In genomic region chr17:47220531-47220999, GRCh38 we compare ENCODE assay signal across 13 cellular contexts. TPM values are rescaled to one million over a fixed set of nuclear protein-coding genes. Genes with fewer than 3 reads are reported as not detected.
DNase-seq lines count a peak whose midpoint lies in the region; ATAC-seq, FAIRE-seq and TF ChIP-seq lines count a peak whose summit lies in the region.
"Had no signal": no experiment of that assay in that cellular context is flagged by ENCODE, and none has a peak within 500 bp of the region (broad histone marks: within the 10 kb centered on the region; RNA-seq: fewer than 3 reads in every experiment).

No MANE protein-coding gene starts in this region.

- no peak overlapping the region for H3K4me3 Mint-ChIP-seq in activated naive CD4-positive, alpha-beta T cell treated with anti-CD3 and anti-CD28 coated beads, Interleukin-2, amount 10 ng/mL, durations not matched to agents 7 days and 5 days

- H3K4me1 Mint-ChIP-seq in activated naive CD4-positive, alpha-beta T cell treated with anti-CD3 and anti-CD28 coated beads, Interleukin-2, amount 10 ng/mL, durations not matched to agents 7 days and 5 days = peaks cover 50% of the 10 kb centered on the region

- H3K36me3 Mint-ChIP-seq in activated naive CD4-positive, alpha-beta T cell treated with anti-CD3 and anti-CD28 coated beads, Interleukin-2, amount 10 ng/mL, durations not matched to agents 7 days and 5 days = no peaks in the 10 kb centered on the region

- peaks cover 52% of the 10 kb centered on the region for H3K36me3 ChIP-seq in K562 (ENCODE audit: control insufficient read depth, insufficient read depth, low read length)
- no peaks in the 10 kb centered on the region for H3K36me3 ChIP-seq in neuronal stem cell (replicated peaks in 1 of 2; ENCODE audit: control insufficient read depth in 2 of 2, insufficient read depth in 2 of 2, low read length in 2 of 2)
- H3K36me3 ChIP-seq: BE2C had no signal

- H2BK12ac ChIP-seq in neuronal stem cell (ENCODE audit: low read length) = no peak overlapping the region

- peaks cover 33% of the 10 kb centered on the region for H3K27me3 Mint-ChIP-seq in activated naive CD4-positive, alpha-beta T cell treated with anti-CD3 and anti-CD28 coated beads, Interleukin-2, amount 10 ng/mL, durations not matched to agents 7 days and 5 days

- intact Hi-C loops in K562 (cut with micrococcal nuclease) = no loop called here

- H3K9me1 ChIP-seq in K562 (ENCODE audit: control insufficient read depth, insufficient read depth, low read length) = no peaks in the 10 kb centered on the region

- no peak for FAIRE-seq in K562 (lab: Jason Lieb, UNC)

- no peak for TF ChIP-seq EP300 in K562 (IDR thresholded peaks at IDR 0.05; ENCODE audit: low read length)

- no peak for ATAC-seq in K562

- H4K8ac ChIP-seq in neuronal stem cell (ENCODE audit: low read depth, low read length) = no peak overlapping the region

- no peak overlapping the region for H2BK15ac ChIP-seq in neuronal stem cell (ENCODE audit: low read length)

- H2BK5ac ChIP-seq in neuronal stem cell (ENCODE audit: low read length) = no peak overlapping the region

- WGBS in K562 (ENCODE audit: insufficient coverage, low coverage, missing lambda C conversion rate) = 75% methylated on average over 7 of the region's 7 CpGs
- no CpG with 5 or more reads among the region's 7 CpGs for WGBS in neuronal stem cell (ENCODE audit: extremely low coverage in 2 of 2, insufficient read length in 2 of 2, insufficient replicate concordance in 1 of 2), 2 donors

- H3K79me1 ChIP-seq in neuronal stem cell (ENCODE audit: low read depth, low read length) = no peaks in the 10 kb centered on the region

- H3K27ac Mint-ChIP-seq in activated naive CD4-positive, alpha-beta T cell treated with anti-CD3 and anti-CD28 coated beads, Interleukin-2, amount 10 ng/mL, durations not matched to agents 7 days and 5 days = peak overlapping the region; percentile 5

- no peak overlapping the region for H4K91ac ChIP-seq in neuronal stem cell (ENCODE audit: low read depth, low read length, poor library complexity)

- no peak overlapping the region for H3K14ac ChIP-seq in neuronal stem cell (ENCODE audit: low read length)

- in situ Hi-C loops in K562 (cut with MboI) = loop anchor here (10.0 kb wide), 1 partner anchor 394 kb away; no protein-coding TSS in a partner anchor

- H3K4me1 ChIP-seq in K562 (replicated peaks in 1 of 2; ENCODE audit: control insufficient read depth in 2 of 2, insufficient read depth in 2 of 2, low read length in 2 of 2) (peaks cover 31 to 40% of the 10 kb centered on the region in 2 experiments; a peak in 4 of 5 replicates), neuronal stem cell (ENCODE audit: control insufficient read depth in 2 of 2, insufficient read depth in 1 of 2, low read depth in 1 of 2, low read length in 2 of 2) (peaks cover 3 to 12% of the 10 kb centered on the region in 2 donors)

- peak overlapping the region; percentile 83; the same call in 1 of the 2 replicates for H3K4me2 ChIP-seq in K562 (ENCODE audit: insufficient read depth, low read length)
- no peak overlapping the region for H3K4me2 ChIP-seq in neuronal stem cell (ENCODE audit: insufficient read depth, low read length, poor library complexity, severe bottlenecking)

- H2AFZ ChIP-seq in K562 (ENCODE audit: low read depth, low read length) (no peak overlapping the region), neuronal stem cell (ENCODE audit: low read length) (peak overlapping the region; percentile 3)
- H2AFZ ChIP-seq: GM23248 had no signal

- TF ChIP-seq POLR2A in K562 (conservative IDR thresholded peaks at IDR 0.05) = no peak

- H3K23ac ChIP-seq in neuronal stem cell (ENCODE audit: low read depth, low read length, poor library complexity) = no peak overlapping the region

- TF ChIP-seq RAD21 in K562 (CRISPR knock-in tag; conservative IDR thresholded peaks at IDR 0.05 in 1 of 2, IDR thresholded peaks at IDR 0.05 in 1 of 2) = no peak

- peak; percentile 35 for DNase-seq in activated naive CD4-positive, alpha-beta T cell treated with anti-CD3 and anti-CD28 coated beads, Interleukin-2, amount 10 ng/mL, durations not matched to agents 7 days and 5 days
- DNase-seq in activated naive CD4-positive, alpha-beta T cell (lab: John Stamatoyannopoulos, UW) = no peak
- DNase-seq in Kasumi-1 (lab: John Stamatoyannopoulos, UW) (peak; percentile 24 to 39), K562 (ENCODE audit: extremely low read depth in 1 of 4, low spot score in 3 of 4) (no peak), neuronal stem cell (ENCODE audit: low spot score) (no peak), NCI-H1105 (lab: John Stamatoyannopoulos, UW) (no peak), foreskin fibroblast (no peak)
- no peak for DNase-seq in activated CD4-positive, CD25-positive, alpha-beta regulatory T cell treated with anti-CD3 and anti-CD28 coated beads, Interleukin-2, amount 50 U/mL, for 72 hours
- DNase-seq: activated CD4-positive, alpha-beta T cell treated with anti-CD3 and anti-CD28 coated beads, Interleukin-2, amount 50 U/mL, for 1 hour; BE2C; GM23248; NCI-H526 treated with DMSO at 0.1 percent for 48 hours had no signal

- no peak for TF ChIP-seq CTCF in K562 (IDR thresholded peaks at IDR 0.05 in 2 of 3, conservative IDR thresholded peaks at IDR 0.05 in 1 of 3; ENCODE audit: insufficient read depth in 2 of 3, low read depth in 1 of 3, low read length in 3 of 3)
- TF ChIP-seq CTCF in foreskin fibroblast (IDR thresholded peaks at IDR 0.05; ENCODE audit: low read depth, low read length) = no peak

- CTCF ChIA-PET in activated naive CD4-positive, alpha-beta T cell treated with anti-CD3 and anti-CD28 coated beads, Interleukin-2, amount 10 ng/mL, durations not matched to agents 7 days and 5 days (lab: Charles Lee) = interaction anchor here (0.9 to 2.4 kb wide), 4 partner anchors 8 to 278 kb away, joined by 3 to 10 read pairs (median 5); no protein-coding TSS in a partner anchor
- CTCF ChIA-PET in K562 (lab: Yijun Ruan, JAX; ENCODE audit: low intra/inter-chr PET ratio) = no interaction called here

- H2AK5ac ChIP-seq in neuronal stem cell (ENCODE audit: low read depth, low read length) = no peak overlapping the region

- no peak overlapping the region for H3K18ac ChIP-seq in neuronal stem cell (ENCODE audit: low read length)

- no peak overlapping the region for H2BK120ac ChIP-seq in neuronal stem cell (ENCODE audit: low read depth, low read length)

- H4K20me1 ChIP-seq in K562 (replicated peaks; ENCODE audit: control insufficient read depth, insufficient read depth, low read length) = no peaks in the 10 kb centered on the region

- BruUV-seq in K562 (replicated peaks; lab: Mats Ljungman, UMichigan) = no TSS peak

- peaks cover 6% of the 10 kb centered on the region for H3K9me3 Mint-ChIP-seq in activated naive CD4-positive, alpha-beta T cell treated with anti-CD3 and anti-CD28 coated beads, Interleukin-2, amount 10 ng/mL, durations not matched to agents 7 days and 5 days

- H3K4me3 ChIP-seq in K562 (no peak overlapping the region), neuronal stem cell (ENCODE audit: low read length in 2 of 2) (no peak overlapping the region), foreskin fibroblast (ENCODE audit: low read depth in 1 of 2, low read length in 2 of 2) (no peak overlapping the region)
- H3K4me3 ChIP-seq: GM23248, skin epidermis had no signal

- H3K9me3 ChIP-seq in K562 (replicated peaks; ENCODE audit: control insufficient read depth, insufficient read depth, low read depth, low read length) = peaks cover 24% of the 10 kb centered on the region
- H3K9me3 ChIP-seq in neuronal stem cell (replicated peaks in 1 of 2; ENCODE audit: control insufficient read depth in 2 of 2, insufficient read depth in 1 of 2, low read depth in 1 of 2, low read length in 2 of 2) = peaks cover 4 to 10% of the 10 kb centered on the region in 2 donors
- H3K9me3 ChIP-seq: BE2C had no signal

- H3K27me3 ChIP-seq in K562 (ENCODE audit: control insufficient read depth in 2 of 2, insufficient read depth in 2 of 2, low read length in 2 of 2) = no peaks in the 10 kb centered on the region
- H3K27me3 ChIP-seq in neuronal stem cell (ENCODE audit: control insufficient read depth in 3 of 3, insufficient read depth in 3 of 3, low read depth in 1 of 3, low read length in 3 of 3) = peaks cover 0 to 3% (median 0%) of the 10 kb centered on the region in 3 experiments
- H3K27me3 ChIP-seq: BE2C had no signal

- peaks cover 12% of the 10 kb centered on the region; the same call in 2 of the 3 replicates for H3K79me2 ChIP-seq in K562 (ENCODE audit: control insufficient read depth, insufficient read depth, low read length)

- no peak overlapping the region for H3K4ac ChIP-seq in neuronal stem cell (ENCODE audit: low read length)

- no peak overlapping the region; the same call in 2 of the 3 replicates for H3K27ac ChIP-seq in K562 (ENCODE audit: extremely low read depth, low read depth, low read length)
- H3K27ac ChIP-seq in neuronal stem cell (replicated peaks; ENCODE audit: low read length) = no peak overlapping the region
- H3K27ac ChIP-seq: GM23248 had no signal

- POLR2A ChIA-PET in K562 (lab: Yijun Ruan, JAX) = interaction anchor here (0.6 to 2.4 kb wide), 3 partner anchors 11 to 197 kb away, joined by 3 to 26 read pairs (median 5); partner anchors contain the start of gene MYL4

- H3K9ac ChIP-seq in K562 (ENCODE audit: insufficient read depth in 1 of 2, low read depth in 2 of 2, low read length in 2 of 2) (peak overlapping the region; percentile 45 to 58; a peak in 1 of 4 replicates), neuronal stem cell (ENCODE audit: low read depth, low read length, poor library complexity) (no peak overlapping the region)
- H3K9ac ChIP-seq: GM23248 had no signal

RNA-seq across cellular contexts. Expression of gene MYL4, which starts 11.4 kb away (rescaled TPM):
- total RNA-seq in K562 (2011; cell fraction: chromatin; rRNA removed; ENCODE audit: low replicate concordance) = 69.7 and 135 TPM in 2 replicates
- 127 and 133 TPM in 2 replicates for total RNA-seq in K562 (2011; cell fraction: nucleolus; rRNA removed)
- total RNA-seq in K562 (2011; cell fraction: nucleoplasm; rRNA removed) = 109 and 110 TPM in 2 replicates
- 170 and 213 TPM in 2 replicates for total RNA-seq in K562 (2014; rRNA removed)
- total RNA-seq in K562 (2014; rRNA removed; fragmentation: Illumina TruSeq; extraction: Trizol) = 83.5 and 117 TPM in 2 replicates
- total RNA-seq in K562 (2015; rRNA removed; fragmentation: Illumina TruSeq; extraction: Trizol) = 149 TPM in 2 replicates
- total RNA-seq in K562 (2021) = 177 and 183 TPM in 2 replicates
- polyA plus RNA-seq in K562 (2011; rRNA removed) = 221 and 324 TPM in 2 replicates
- polyA plus RNA-seq in K562 (2011; cell fraction: cytosol; rRNA removed) = 287 and 309 TPM in 2 replicates
- 346 and 397 TPM in 2 replicates for polyA plus RNA-seq in K562 (2011; cell fraction: nucleus; rRNA removed)
- 170 and 179 TPM in 2 replicates for polyA plus RNA-seq in K562 (2012)
- 252 and 284 TPM in 2 replicates for polyA plus RNA-seq in K562 (2014; fragmentation: Illumina TruSeq; extraction: Trizol)
- polyA plus RNA-seq in K562 (2014; fragmentation: Nextera tagmentation; extraction: Ambion mirVana) = 100 to 1,000 TPM; 287 to 423 TPM
- polyA plus RNA-seq in K562 (2014; rRNA removed) = 319 and 378 TPM in 2 replicates
- 90.7 and 106 TPM in 2 replicates for polyA minus RNA-seq in K562 (2011; rRNA and poly(A)+ RNA removed)
- 34.9 and 40.8 TPM in 2 replicates for polyA minus RNA-seq in K562 (2011; cell fraction: cytosol; rRNA and poly(A)+ RNA removed)
- 29.5 and 45.3 TPM in 2 replicates for polyA minus RNA-seq in K562 (2011; cell fraction: nucleus; rRNA and poly(A)+ RNA removed)
- polyA plus RNA-seq in neuronal stem cell (2013, experiment 1 of 2) = 2.0 TPM
- 2.3 TPM for polyA plus RNA-seq in neuronal stem cell (2013, experiment 2 of 2)
- total RNA-seq: GM23248 had no signal
- polyA plus RNA-seq: GM23248 had no signal

RNA-seq across cellular contexts. Expression of gene CDC27, which starts 31.5 kb away (rescaled TPM):
- total RNA-seq in K562 (2011; cell fraction: chromatin; rRNA removed; ENCODE audit: low replicate concordance) = 143 and 304 TPM in 2 replicates
- total RNA-seq in K562 (2011; cell fraction: nucleolus; rRNA removed) = 50.0 and 59.6 TPM in 2 replicates
- 94.1 and 102 TPM in 2 replicates for total RNA-seq in K562 (2011; cell fraction: nucleoplasm; rRNA removed)
- total RNA-seq in K562 (2014; rRNA removed) (79.5 and 81.0 TPM in 2 replicates), K562 (2014; rRNA removed; fragmentation: Illumina TruSeq; extraction: Trizol) (102 and 118 TPM in 2 replicates), K562 (2015; rRNA removed; fragmentation: Illumina TruSeq; extraction: Trizol) (83.0 and 94.1 TPM in 2 replicates), K562 (2021) (117 and 119 TPM in 2 replicates)
- polyA plus RNA-seq in K562 (2011; rRNA removed) (119 and 155 TPM in 2 replicates), K562 (2014; fragmentation: Illumina TruSeq; extraction: Trizol) (94.1 and 104 TPM in 2 replicates), K562 (2014; fragmentation: Nextera tagmentation; extraction: Ambion mirVana) (10 to 100 TPM; 28.6 to 34.5 TPM), K562 (2014; rRNA removed) (41.9 and 48.3 TPM in 2 replicates)
- 67.7 and 77.1 TPM in 2 replicates for polyA plus RNA-seq in K562 (2011; cell fraction: cytosol; rRNA removed)
- 118 and 164 TPM in 2 replicates for polyA plus RNA-seq in K562 (2011; cell fraction: nucleus; rRNA removed)
- polyA plus RNA-seq in K562 (2012) = 36.5 and 85.2 TPM in 2 replicates
- 353 and 364 TPM in 2 replicates for polyA minus RNA-seq in K562 (2011; rRNA and poly(A)+ RNA removed)
- 95.5 and 126 TPM in 2 replicates for polyA minus RNA-seq in K562 (2011; cell fraction: cytosol; rRNA and poly(A)+ RNA removed)
- 34.6 and 86.0 TPM in 2 replicates for polyA minus RNA-seq in K562 (2011; cell fraction: nucleus; rRNA and poly(A)+ RNA removed)
- polyA plus RNA-seq in neuronal stem cell (2013, experiment 1 of 2) = 58.9 TPM
- 57.4 TPM for polyA plus RNA-seq in neuronal stem cell (2013, experiment 2 of 2)

RNA-seq across cellular contexts. Expression of gene ITGB3, which starts 33.1 kb away (rescaled TPM):
- total RNA-seq in K562 (2011; cell fraction: chromatin; rRNA removed; ENCODE audit: low replicate concordance) = 3.2 and 6.2 TPM in 2 replicates
- total RNA-seq in K562 (2011; cell fraction: nucleolus; rRNA removed) = 2.8 and 4.7 TPM in 2 replicates
- total RNA-seq in K562 (2011; cell fraction: nucleoplasm; rRNA removed) = 3.4 and 4.4 TPM in 2 replicates
- total RNA-seq in K562 (2014; rRNA removed) (0.45 and 0.54 TPM in 2 replicates), K562 (2014; rRNA removed; fragmentation: Illumina TruSeq; extraction: Trizol) (0.47 and 0.99 TPM in 2 replicates), K562 (2015; rRNA removed; fragmentation: Illumina TruSeq; extraction: Trizol) (0.30 and 0.62 TPM in 2 replicates), K562 (2021) (0.84 and 0.92 TPM in 2 replicates)
- polyA plus RNA-seq in K562 (2011; rRNA removed) (1.1 and 2.6 TPM in 2 replicates), K562 (2014; fragmentation: Illumina TruSeq; extraction: Trizol) (0.60 and 0.62 TPM in 2 replicates), K562 (2014; fragmentation: Nextera tagmentation; extraction: Ambion mirVana) (under 1 TPM in 1 of 2 experiments, not detected in 1; 0.08 TPM), K562 (2014; rRNA removed) (0.32 and 0.62 TPM in 2 replicates)
- 1.0 and 1.9 TPM in 2 replicates for polyA plus RNA-seq in K562 (2011; cell fraction: cytosol; rRNA removed)
- polyA plus RNA-seq in K562 (2011; cell fraction: nucleus; rRNA removed) = 0.95 and 3.2 TPM in 2 replicates
- 0.73 and 1.0 TPM in 2 replicates for polyA plus RNA-seq in K562 (2012)
- polyA minus RNA-seq in K562 (2011; rRNA and poly(A)+ RNA removed) = 1.8 and 6.9 TPM in 2 replicates
- polyA minus RNA-seq in K562 (2011; cell fraction: cytosol; rRNA and poly(A)+ RNA removed) = 0.64 and 3.1 TPM in 2 replicates
- 1.2 and 1.6 TPM in 2 replicates for polyA minus RNA-seq in K562 (2011; cell fraction: nucleus; rRNA and poly(A)+ RNA removed)
- polyA plus RNA-seq in neuronal stem cell (2013, experiment 1 of 2) = 0.01 TPM
- 0.01 TPM for polyA plus RNA-seq in neuronal stem cell (2013, experiment 2 of 2)

Comparison
In these comparisons a context has a peak if more than half of its experiments do, and no peak if none do; other contexts are left out.
1. DNase-seq: peak in activated naive CD4-positive, alpha-beta T cell treated with anti-CD3 and anti-CD28 coated beads, Interleukin-2, amount 10 ng/mL, durations not matched to agents 7 days and 5 days (single experiment) and Kasumi-1 (2 of 2); none in activated naive CD4-positive, alpha-beta T cell (0 of 4), K562 (0 of 4), neuronal stem cell (single experiment), NCI-H1105 (single experiment), activated CD4-positive, CD25-positive, alpha-beta regulatory T cell treated with anti-CD3 and anti-CD28 coated beads, Interleukin-2, amount 50 U/mL, for 72 hours (single experiment) and foreskin fibroblast (0 of 2).